1 cellular context compared by ENCODE assay signal in the genomic region with DNA sequence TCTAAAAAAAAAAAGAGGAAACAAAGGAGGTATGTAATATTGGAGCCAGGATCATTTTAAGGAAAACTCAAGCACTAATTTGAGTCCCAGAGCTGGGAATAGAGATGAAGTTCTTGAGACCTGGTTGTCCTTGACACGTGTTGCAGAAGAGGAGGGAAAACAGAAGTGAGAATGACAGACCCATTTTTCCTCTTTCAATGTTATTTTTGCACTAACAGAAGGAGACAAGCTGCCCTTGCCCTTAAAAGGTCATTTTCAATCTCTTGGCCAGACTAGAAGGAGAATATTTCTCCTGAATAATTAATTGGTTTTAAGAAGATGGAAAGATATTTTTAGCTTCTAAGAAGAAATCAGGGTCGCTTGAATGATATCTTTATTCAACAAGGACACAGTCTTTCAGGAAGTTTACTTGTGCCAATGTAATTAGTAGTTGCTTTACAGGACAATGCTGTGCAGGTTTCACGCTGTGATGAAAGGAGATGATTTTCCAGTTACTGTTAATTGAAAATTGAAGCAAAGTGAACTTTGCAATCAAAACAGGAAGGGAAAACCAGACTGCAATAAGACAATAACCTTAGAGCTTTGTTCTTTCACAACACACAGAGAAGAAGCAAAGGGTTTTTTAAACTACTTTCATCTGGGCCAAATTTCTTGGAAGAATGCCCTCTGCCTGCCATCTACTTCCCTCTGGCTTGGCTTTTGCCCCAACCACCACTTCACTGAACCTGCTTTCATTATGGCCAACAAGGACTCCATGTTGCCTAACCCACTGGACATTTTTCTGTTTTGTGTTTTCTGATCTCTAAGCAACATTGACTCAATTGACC.
TF ChIP-seq lines count a peak whose summit lies in the region.

No MANE protein-coding gene starts in this region.

TF ChIP-seq in K562, 482 proteins besides CTCF, POLR2A, EP300 and RAD21 (continued from another document):
- TF ChIP-seq, protein P1, sequence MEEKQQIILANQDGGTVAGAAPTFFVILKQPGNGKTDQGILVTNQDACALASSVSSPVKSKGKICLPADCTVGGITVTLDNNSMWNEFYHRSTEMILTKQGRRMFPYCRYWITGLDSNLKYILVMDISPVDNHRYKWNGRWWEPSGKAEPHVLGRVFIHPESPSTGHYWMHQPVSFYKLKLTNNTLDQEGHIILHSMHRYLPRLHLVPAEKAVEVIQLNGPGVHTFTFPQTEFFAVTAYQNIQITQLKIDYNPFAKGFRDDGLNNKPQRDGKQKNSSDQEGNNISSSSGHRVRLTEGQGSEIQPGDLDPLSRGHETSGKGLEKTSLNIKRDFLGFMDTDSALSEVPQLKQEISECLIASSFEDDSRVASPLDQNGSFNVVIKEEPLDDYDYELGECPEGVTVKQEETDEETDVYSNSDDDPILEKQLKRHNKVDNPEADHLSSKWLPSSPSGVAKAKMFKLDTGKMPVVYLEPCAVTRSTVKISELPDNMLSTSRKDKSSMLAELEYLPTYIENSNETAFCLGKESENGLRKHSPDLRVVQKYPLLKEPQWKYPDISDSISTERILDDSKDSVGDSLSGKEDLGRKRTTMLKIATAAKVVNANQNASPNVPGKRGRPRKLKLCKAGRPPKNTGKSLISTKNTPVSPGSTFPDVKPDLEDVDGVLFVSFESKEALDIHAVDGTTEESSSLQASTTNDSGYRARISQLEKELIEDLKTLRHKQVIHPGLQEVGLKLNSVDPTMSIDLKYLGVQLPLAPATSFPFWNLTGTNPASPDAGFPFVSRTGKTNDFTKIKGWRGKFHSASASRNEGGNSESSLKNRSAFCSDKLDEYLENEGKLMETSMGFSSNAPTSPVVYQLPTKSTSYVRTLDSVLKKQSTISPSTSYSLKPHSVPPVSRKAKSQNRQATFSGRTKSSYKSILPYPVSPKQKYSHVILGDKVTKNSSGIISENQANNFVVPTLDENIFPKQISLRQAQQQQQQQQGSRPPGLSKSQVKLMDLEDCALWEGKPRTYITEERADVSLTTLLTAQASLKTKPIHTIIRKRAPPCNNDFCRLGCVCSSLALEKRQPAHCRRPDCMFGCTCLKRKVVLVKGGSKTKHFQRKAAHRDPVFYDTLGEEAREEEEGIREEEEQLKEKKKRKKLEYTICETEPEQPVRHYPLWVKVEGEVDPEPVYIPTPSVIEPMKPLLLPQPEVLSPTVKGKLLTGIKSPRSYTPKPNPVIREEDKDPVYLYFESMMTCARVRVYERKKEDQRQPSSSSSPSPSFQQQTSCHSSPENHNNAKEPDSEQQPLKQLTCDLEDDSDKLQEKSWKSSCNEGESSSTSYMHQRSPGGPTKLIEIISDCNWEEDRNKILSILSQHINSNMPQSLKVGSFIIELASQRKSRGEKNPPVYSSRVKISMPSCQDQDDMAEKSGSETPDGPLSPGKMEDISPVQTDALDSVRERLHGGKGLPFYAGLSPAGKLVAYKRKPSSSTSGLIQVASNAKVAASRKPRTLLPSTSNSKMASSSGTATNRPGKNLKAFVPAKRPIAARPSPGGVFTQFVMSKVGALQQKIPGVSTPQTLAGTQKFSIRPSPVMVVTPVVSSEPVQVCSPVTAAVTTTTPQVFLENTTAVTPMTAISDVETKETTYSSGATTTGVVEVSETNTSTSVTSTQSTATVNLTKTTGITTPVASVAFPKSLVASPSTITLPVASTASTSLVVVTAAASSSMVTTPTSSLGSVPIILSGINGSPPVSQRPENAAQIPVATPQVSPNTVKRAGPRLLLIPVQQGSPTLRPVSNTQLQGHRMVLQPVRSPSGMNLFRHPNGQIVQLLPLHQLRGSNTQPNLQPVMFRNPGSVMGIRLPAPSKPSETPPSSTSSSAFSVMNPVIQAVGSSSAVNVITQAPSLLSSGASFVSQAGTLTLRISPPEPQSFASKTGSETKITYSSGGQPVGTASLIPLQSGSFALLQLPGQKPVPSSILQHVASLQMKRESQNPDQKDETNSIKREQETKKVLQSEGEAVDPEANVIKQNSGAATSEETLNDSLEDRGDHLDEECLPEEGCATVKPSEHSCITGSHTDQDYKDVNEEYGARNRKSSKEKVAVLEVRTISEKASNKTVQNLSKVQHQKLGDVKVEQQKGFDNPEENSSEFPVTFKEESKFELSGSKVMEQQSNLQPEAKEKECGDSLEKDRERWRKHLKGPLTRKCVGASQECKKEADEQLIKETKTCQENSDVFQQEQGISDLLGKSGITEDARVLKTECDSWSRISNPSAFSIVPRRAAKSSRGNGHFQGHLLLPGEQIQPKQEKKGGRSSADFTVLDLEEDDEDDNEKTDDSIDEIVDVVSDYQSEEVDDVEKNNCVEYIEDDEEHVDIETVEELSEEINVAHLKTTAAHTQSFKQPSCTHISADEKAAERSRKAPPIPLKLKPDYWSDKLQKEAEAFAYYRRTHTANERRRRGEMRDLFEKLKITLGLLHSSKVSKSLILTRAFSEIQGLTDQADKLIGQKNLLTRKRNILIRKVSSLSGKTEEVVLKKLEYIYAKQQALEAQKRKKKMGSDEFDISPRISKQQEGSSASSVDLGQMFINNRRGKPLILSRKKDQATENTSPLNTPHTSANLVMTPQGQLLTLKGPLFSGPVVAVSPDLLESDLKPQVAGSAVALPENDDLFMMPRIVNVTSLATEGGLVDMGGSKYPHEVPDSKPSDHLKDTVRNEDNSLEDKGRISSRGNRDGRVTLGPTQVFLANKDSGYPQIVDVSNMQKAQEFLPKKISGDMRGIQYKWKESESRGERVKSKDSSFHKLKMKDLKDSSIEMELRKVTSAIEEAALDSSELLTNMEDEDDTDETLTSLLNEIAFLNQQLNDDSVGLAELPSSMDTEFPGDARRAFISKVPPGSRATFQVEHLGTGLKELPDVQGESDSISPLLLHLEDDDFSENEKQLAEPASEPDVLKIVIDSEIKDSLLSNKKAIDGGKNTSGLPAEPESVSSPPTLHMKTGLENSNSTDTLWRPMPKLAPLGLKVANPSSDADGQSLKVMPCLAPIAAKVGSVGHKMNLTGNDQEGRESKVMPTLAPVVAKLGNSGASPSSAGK (IDR thresholded peaks at IDR 0.05): 0 out of 2 replicates have a peak, but pooled peaks have one; percentile 12
- 0 out of 2 replicates have a peak, but pooled peaks have one; percentile 15 for TF ChIP-seq L3MBTL2 (IDR thresholded peaks at IDR 0.05)
- TF ChIP-seq, protein P2, sequence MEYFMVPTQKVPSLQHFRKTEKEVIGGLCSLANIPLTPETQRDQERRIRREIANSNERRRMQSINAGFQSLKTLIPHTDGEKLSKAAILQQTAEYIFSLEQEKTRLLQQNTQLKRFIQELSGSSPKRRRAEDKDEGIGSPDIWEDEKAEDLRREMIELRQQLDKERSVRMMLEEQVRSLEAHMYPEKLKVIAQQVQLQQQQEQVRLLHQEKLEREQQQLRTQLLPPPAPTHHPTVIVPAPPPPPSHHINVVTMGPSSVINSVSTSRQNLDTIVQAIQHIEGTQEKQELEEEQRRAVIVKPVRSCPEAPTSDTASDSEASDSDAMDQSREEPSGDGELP (CRISPR knock-in tag; IDR thresholded peaks at IDR 0.05; ENCODE audit: borderline replicate concordance): no peak
